31 cellular contexts compared by ENCODE assay signal in genomic region chr6:95777338-95777737, GRCh38.
"Had no signal": no experiment of that assay in that cellular context is flagged by ENCODE, and none has a peak within 500 bp of the region (broad histone marks: within the 10 kb centered on the region; RNA-seq: fewer than 3 reads in every experiment).

No MANE protein-coding gene starts in this region.

- H3K4me1 ChIP-seq: adrenal gland, ascending aorta, breast epithelium had no signal

- H3K9me3 ChIP-seq: adrenal gland, ascending aorta, body of pancreas, breast epithelium had no signal

- H3K4me3 ChIP-seq: adrenal gland, ascending aorta, body of pancreas, breast epithelium, cardiac muscle cell had no signal

- H3K27me3 ChIP-seq: adrenal gland, ascending aorta, body of pancreas, brain microvascular endothelial cell, breast epithelium, cardiac muscle cell had no signal

- DNase-seq: activated effector memory CD4-positive, alpha-beta T cell treated with anti-CD3 and anti-CD28 coated beads, Interleukin-2, amount 50 U/mL, for 16 hours; activated effector memory CD4-positive, alpha-beta T cell treated with Interleukin-2 at 50 U/mL for 16 hours; activated gamma-delta T cell; activated gamma-delta T cell treated with Interleukin-2 at 50 U/mL for 16 hours; activated naive CD4-positive, alpha-beta T cell; activated naive CD4-positive, alpha-beta T cell treated with anti-CD3 and anti-CD28 coated beads for 36 hours; activated naive CD4-positive, alpha-beta T cell treated with anti-CD3 and anti-CD28 coated beads, Interleukin-2, amount 10 ng/mL, durations not matched to agents 7 days and 5 days; activated naive CD4-positive, alpha-beta T cell treated with anti-CD3 and anti-CD28 coated beads, Interleukin-2, amount 50 U/mL, for 16 hours; activated naive CD4-positive, alpha-beta T cell treated with Interleukin-2 at 50 U/mL for 16 hours; activated naive CD8-positive, alpha-beta T cell treated with anti-CD3 and anti-CD28 coated beads for 36 hours; activated naive CD8-positive, alpha-beta T cell treated with anti-CD3 and anti-CD28 coated beads, Interleukin-2, amount 10 ng/mL, durations not matched to agents 7 days and 5 days; activated naive CD8-positive, alpha-beta T cell treated with anti-CD3 and anti-CD28 coated beads, Interleukin-2, amount 50 U/mL, for 24 hours; activated T-cell treated with anti-CD3 and anti-CD28 coated beads, Interleukin-2, amount 50 U/mL, for 24 hours; activated T-cell treated with anti-CD3 and anti-CD28 coated beads, Interleukin-2, amount 50 U/mL, for 4 hours; activated T-cell treated with anti-CD3 and anti-CD28 coated beads, Interleukin-2, amount 50 U/mL, for 48 hours; activated T-cell treated with anti-CD3 and anti-CD28 coated beads, Interleukin-2, amount 50 U/mL, for 72 hours; adrenal gland; amniotic stem cell; amygdala; anterior cingulate cortex; aorta; body of pancreas; brain microvascular endothelial cell; caudate nucleus; central memory CD4-positive, alpha-beta T cell; cerebellar nuclear complex had no signal

- H3K27ac ChIP-seq: adrenal gland, ascending aorta, body of pancreas, brain microvascular endothelial cell, breast epithelium, cardiac muscle cell had no signal

- ATAC-seq: activated naive CD4-positive, alpha-beta T cell treated with anti-CD3 and anti-CD28 coated beads, Interleukin-2, amount 50 U/mL, for 72 hours; activated naive CD8-positive, alpha-beta T cell treated with anti-CD3 and anti-CD28 coated beads, Interleukin-2, amount 50 U/mL, for 24 hours; activated T-cell treated with anti-CD3 and anti-CD28 coated beads, Interleukin-2, amount 50 U/mL, for 4 hours; activated T-cell treated with anti-CD3 and anti-CD28 coated beads, Interleukin-2, amount 50 U/mL, for 72 hours; activated T-helper 17 cell treated with anti-CD3 and anti-CD28 coated beads, Interleukin-2, amount 50 U/mL, for 72 hours; body of pancreas had no signal

- H3K36me3 ChIP-seq: adrenal gland, ascending aorta, brain microvascular endothelial cell, breast epithelium, cardiac muscle cell had no signal
